8 cellular contexts compared by ENCODE assay signal in genomic region chr12:106955377-106956047, GRCh38.
DNase-seq lines count a peak whose midpoint lies in the region; ATAC-seq lines count a peak whose summit lies in the region.

TMEM263 (plus strand) TSS chr12:106955907; CDS start chr12:106967117, 11,210 bp downstream.

- peak; percentile 70 for DNase-seq in NCI-H1694 treated with DMSO at 0.1 percent for 48 hours (lab: John Stamatoyannopoulos, UW)
- peak; percentile 95 for DNase-seq in T1000 (lab: John Stamatoyannopoulos, UW)
- peak; percentile 99 for DNase-seq in astrocyte of the hippocampus (ENCODE audit: low read depth, low spot score)
- peak; percentile 79 to 87 for DNase-seq in hippocampal formation (lab: John Stamatoyannopoulos, UW)
- DNase-seq in retina: peak; percentile 98
- DNase-seq in SKM-1 (lab: John Stamatoyannopoulos, UW; ENCODE audit: unreplicated experiment): no peak

- ATAC-seq in GM18502 (IDR thresholded peaks at IDR 0.05; ENCODE audit: poor library complexity, unreplicated experiment) (peak; percentile 82), HG02885 (IDR thresholded peaks at IDR 0.05; ENCODE audit: poor library complexity, unreplicated experiment) (peak; percentile 79)
